ENCODE assay signal across 12 cellular contexts in genomic region chr9:85960688-85961093, GRCh38. TPM values are rescaled to one million over a fixed set of nuclear protein-coding genes. Genes with fewer than 3 reads are reported as not detected.
DNase-seq lines count a peak whose midpoint lies in the region; ATAC-seq, FAIRE-seq and TF ChIP-seq lines count a peak whose summit lies in the region.
"Had no signal": no experiment of that assay in that cellular context is flagged by ENCODE, and none has a peak within 500 bp of the region (broad histone marks: within the 10 kb centered on the region; RNA-seq: fewer than 3 reads in every experiment).

No MANE protein-coding gene starts in this region.

- intact Hi-C loops in A673 (cut with micrococcal nuclease; ENCODE audit: unreplicated experiment), result no loop called here

- H3K4me3 ChIP-seq in A673 (ENCODE audit: low read depth, low read length, poor library complexity, severe bottlenecking) (peak overlapping the region; percentile 5), fibroblast of villous mesenchyme (ENCODE audit: low read depth, low read length) (no peak overlapping the region)

- no peaks in the 10 kb centered on the region for H3K27me3 ChIP-seq in A673 (replicated peaks; ENCODE audit: insufficient read depth, low read depth, low read length, poor library complexity)

- H3K27me3 Mint-ChIP-seq in activated T-cell treated with anti-CD3 and anti-CD28 coated beads, Interleukin-2, amount 50 U/mL, for 72 hours (ENCODE audit: low read depth), result no peaks in the 10 kb centered on the region
- H3K27me3 Mint-ChIP-seq in natural killer cell treated with Interleukin-12 subunit alpha and Interleukin-12 subunit beta and Interleukin-15 and Interleukin-18, amount 100 ng/mL, for 72 hours, result no peaks in the 10 kb centered on the region
- H3K27me3 Mint-ChIP-seq: effector memory CD8-positive, alpha-beta T cell had no signal

- no TSS peak for BruUV-seq in A673 (replicated peaks; lab: Mats Ljungman, UMichigan)

- peaks cover 19% of the 10 kb centered on the region for H3K4me1 ChIP-seq in A673 (ENCODE audit: insufficient read depth, low read length, poor library complexity, severe bottlenecking)

- H3K4me1 Mint-ChIP-seq in activated T-cell treated with anti-CD3 and anti-CD28 coated beads, Interleukin-2, amount 50 U/mL, for 72 hours (ENCODE audit: low read depth), result peaks cover 6% of the 10 kb centered on the region
- H3K4me1 Mint-ChIP-seq in natural killer cell treated with Interleukin-12 subunit alpha and Interleukin-12 subunit beta and Interleukin-15 and Interleukin-18, amount 100 ng/mL, for 72 hours (ENCODE audit: low read depth in 2 of 2), result peaks cover 3 to 12% of the 10 kb centered on the region in 2 donors

- no peak for TF ChIP-seq POLR2A in H54 (IDR thresholded peaks at IDR 0.05; ENCODE audit: low read depth, low read length)

- peak; percentile 90 for FAIRE-seq in H54 (lab: Jason Lieb, UNC)

- POLR2A ChIA-PET in A673 (lab: Charles Lee; ENCODE audit: low non-redundant PET), result no interaction called here

- no peaks in the 10 kb centered on the region for H3K9me3 ChIP-seq in A673 (ENCODE audit: low read depth, low read length, poor library complexity, severe bottlenecking)

- no peak for ATAC-seq in activated T-cell treated with anti-CD3 and anti-CD28 coated beads, Interleukin-2, amount 50 U/mL, for 72 hours (replicated peaks in 1 of 2)
- ATAC-seq in GM18867 (IDR thresholded peaks at IDR 0.05; ENCODE audit: unreplicated experiment), result no peak
- no peak for ATAC-seq in activated CD4-positive, CD25-positive, alpha-beta regulatory T cell treated with anti-CD3 and anti-CD28 coated beads, Interleukin-2, amount 50 U/mL, for 24 hours
- no peak for ATAC-seq in natural killer cell treated with Interleukin-12 subunit alpha and Interleukin-12 subunit beta and Interleukin-15 and Interleukin-18, amount 100 ng/mL, for 72 hours
- ATAC-seq: activated naive CD4-positive, alpha-beta T cell treated with anti-CD3 and anti-CD28 coated beads, Interleukin-2, amount 50 U/mL, for 72 hours; effector memory CD8-positive, alpha-beta T cell; PC-3 had no signal

- TF ChIP-seq CTCF in A673 (conservative IDR thresholded peaks at IDR 0.05; ENCODE audit: low read depth, low read length) (no peak), fibroblast of villous mesenchyme (IDR thresholded peaks at IDR 0.05; ENCODE audit: insufficient read depth, low read depth, low read length) (no peak)

- peak overlapping the region; percentile 13 for H3K27ac ChIP-seq in A673 (ENCODE audit: low read depth, low read length, poor library complexity, severe bottlenecking)

- H3K4me3 Mint-ChIP-seq in activated T-cell treated with anti-CD3 and anti-CD28 coated beads, Interleukin-2, amount 50 U/mL, for 72 hours, result no peak overlapping the region
- no peak overlapping the region for H3K4me3 Mint-ChIP-seq in natural killer cell treated with Interleukin-12 subunit alpha and Interleukin-12 subunit beta and Interleukin-15 and Interleukin-18, amount 100 ng/mL, for 72 hours
- H3K4me3 Mint-ChIP-seq: effector memory CD8-positive, alpha-beta T cell had no signal

- CTCF ChIA-PET in A673 (lab: Charles Lee), result no interaction called here

- peaks cover 10 to 33% of the 10 kb centered on the region in 2 donors for H3K36me3 Mint-ChIP-seq in activated T-cell treated with anti-CD3 and anti-CD28 coated beads, Interleukin-2, amount 50 U/mL, for 72 hours (ENCODE audit: insufficient read depth in 2 of 2)
- H3K36me3 Mint-ChIP-seq in natural killer cell treated with Interleukin-12 subunit alpha and Interleukin-12 subunit beta and Interleukin-15 and Interleukin-18, amount 100 ng/mL, for 72 hours, result peaks cover 28% of the 10 kb centered on the region

- H3K36me3 ChIP-seq in A673 (ENCODE audit: insufficient read depth, low read length, poor library complexity, severe bottlenecking), result peaks cover 21% of the 10 kb centered on the region

- no peaks in the 10 kb centered on the region for H3K9me3 Mint-ChIP-seq in activated T-cell treated with anti-CD3 and anti-CD28 coated beads, Interleukin-2, amount 50 U/mL, for 72 hours
- H3K9me3 Mint-ChIP-seq in natural killer cell treated with Interleukin-12 subunit alpha and Interleukin-12 subunit beta and Interleukin-15 and Interleukin-18, amount 100 ng/mL, for 72 hours, result no peaks in the 10 kb centered on the region
- H3K9me3 Mint-ChIP-seq: activated naive CD4-positive, alpha-beta T cell treated with anti-CD3 and anti-CD28 coated beads, Interleukin-2, amount 50 U/mL, for 72 hours; effector memory CD8-positive, alpha-beta T cell had no signal

- peak; percentile 76 for DNase-seq in A673 (ENCODE audit: low spot score)
- DNase-seq in H54 (ENCODE audit: insufficient read length, low spot score), result no peak
- DNase-seq in NCI-H82 (lab: John Stamatoyannopoulos, UW), result peak; percentile 71
- DNase-seq in fibroblast of villous mesenchyme (ENCODE audit: low read depth), result peak; percentile 90
- DNase-seq in activated T-cell treated with anti-CD3 and anti-CD28 coated beads, Interleukin-2, amount 50 U/mL, for 72 hours, result no peak
- DNase-seq in natural killer cell treated with Interleukin-12 subunit alpha and Interleukin-12 subunit beta and Interleukin-15 and Interleukin-18, amount 100 ng/mL, for 72 hours (ENCODE audit: low spot score), result no peak
- DNase-seq: effector memory CD8-positive, alpha-beta T cell; PC-3; T-helper 9 cell had no signal

- H3K27ac Mint-ChIP-seq in activated T-cell treated with anti-CD3 and anti-CD28 coated beads, Interleukin-2, amount 50 U/mL, for 72 hours, result no peak overlapping the region
- H3K27ac Mint-ChIP-seq in natural killer cell treated with Interleukin-12 subunit alpha and Interleukin-12 subunit beta and Interleukin-15 and Interleukin-18, amount 100 ng/mL, for 72 hours, result no peak overlapping the region
- H3K27ac Mint-ChIP-seq: activated naive CD4-positive, alpha-beta T cell treated with anti-CD3 and anti-CD28 coated beads, Interleukin-2, amount 50 U/mL, for 72 hours had no signal

RNA-seq across cellular contexts. Expression of gene NAA35, which starts 19.7 kb away (rescaled TPM):
- total RNA-seq in A673 (2021), result 28.4 TPM in 2 replicates
- 20.9 and 28.5 TPM in 2 replicates for total RNA-seq in fibroblast of villous mesenchyme
- 10 to 100 TPM; 25.1 to 29.0 TPM for total RNA-seq in activated T-cell treated with anti-CD3 and anti-CD28 coated beads, Interleukin-2, amount 50 U/mL, for 72 hours
- total RNA-seq in natural killer cell treated with Interleukin-12 subunit alpha and Interleukin-12 subunit beta and Interleukin-15 and Interleukin-18, amount 100 ng/mL, for 72 hours, result 10 to 100 TPM; 26.7 to 33.7 TPM

Comparison
In these comparisons a context has a peak if more than half of its experiments do, and no peak if none do; other contexts are left out.
1. DNase-seq: peak in A673 (single experiment), NCI-H82 (single experiment) and fibroblast of villous mesenchyme (single experiment); none in H54 (single experiment), activated T-cell treated with anti-CD3 and anti-CD28 coated beads, Interleukin-2, amount 50 U/mL, for 72 hours (0 of 2) and natural killer cell treated with Interleukin-12 subunit alpha and Interleukin-12 subunit beta and Interleukin-15 and Interleukin-18, amount 100 ng/mL, for 72 hours (single experiment).